In the genomic region with DNA sequence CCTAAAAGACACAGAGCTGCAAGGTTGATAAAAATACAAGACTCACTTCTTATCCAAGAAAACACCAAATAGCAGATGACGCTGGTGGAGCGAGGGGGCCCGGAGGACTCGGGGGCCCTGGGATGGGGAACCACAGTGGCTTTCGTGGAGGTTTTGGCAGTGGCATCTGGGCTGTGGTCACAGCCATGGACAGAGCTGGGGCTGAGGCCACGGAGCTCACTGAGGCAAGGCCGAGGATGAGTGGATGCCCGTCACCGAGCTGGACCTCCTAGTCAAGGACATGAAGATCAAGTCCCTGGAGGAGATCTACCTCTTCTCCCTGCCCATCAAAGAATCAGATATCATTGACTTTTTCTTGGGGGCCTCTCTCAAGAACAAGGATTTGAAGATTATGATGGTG, we compare ENCODE assay signal across 35 cellular contexts.
"Had no signal": no experiment of that assay in that cellular context is flagged by ENCODE, and none has a peak within 500 bp of the region (broad histone marks: within the 10 kb centered on the region; RNA-seq: fewer than 3 reads in every experiment).

No MANE protein-coding gene starts in this region.

- H3K4me3 ChIP-seq: MG63 had no signal

- DNase-seq: Karpas-422, Kasumi-1, MG63, MM.1S, MV-4-11, NCI-H1048, NCI-H1092, NCI-H1092 treated with DMSO at 0.1 percent for 48 hours, NCI-H1105, NCI-H1105 treated with DMSO at 0.1 percent for 48 hours, NCI-H1417, NCI-H1417 treated with DMSO at 0.1 percent for 48 hours, NCI-H1436, NCI-H1436 treated with DMSO at 0.1 percent for 48 hours, NCI-H146, NCI-H1694, NCI-H1694 treated with DMSO at 0.1 percent for 48 hours, NCI-H187, NCI-H187 treated with DMSO at 0.1 percent for 48 hours, NCI-H1930, NCI-H2029, NCI-H2029 treated with DMSO at 0.1 percent for 48 hours, NCI-H2081, NCI-H2081 treated with DMSO at 0.1 percent for 48 hours, NCI-H2107, NCI-H2171, NCI-H2171 treated with DMSO at 0.1 percent for 48 hours, NCI-H2227 treated with DMSO at 0.1 percent for 48 hours, NCI-H226, NCI-H345, NCI-H446, NCI-H446 treated with DMSO at 0.1 percent for 48 hours, NCI-H510A, NCI-H510A treated with DMSO at 0.1 percent for 48 hours, NCI-H524 had no signal

- H3K36me3 ChIP-seq: MG63 had no signal

- H3K27me3 ChIP-seq: MG63 had no signal
